Comparison of ENCODE assay signal across 14 cellular contexts in genomic region chr5:16992006-16992405, GRCh38. TPM values are rescaled to one million over a fixed set of nuclear protein-coding genes. Genes with fewer than 3 reads are reported as not detected.
DNase-seq lines count a peak whose midpoint lies in the region; ATAC-seq and TF ChIP-seq lines count a peak whose summit lies in the region.
"Had no signal": no experiment of that assay in that cellular context is flagged by ENCODE, and none has a peak within 500 bp of the region (broad histone marks: within the 10 kb centered on the region; RNA-seq: fewer than 3 reads in every experiment).

No MANE protein-coding gene starts in this region.

- H3K36me3 ChIP-seq in MG63, result no peaks in the 10 kb centered on the region
- no peaks in the 10 kb centered on the region for H3K36me3 ChIP-seq in OCI-LY7 (ENCODE audit: insufficient read depth, low read length)
- H3K36me3 ChIP-seq: sigmoid colon had no signal

- H3K4me2 ChIP-seq in OCI-LY7 (ENCODE audit: low read length), result no peak overlapping the region

- H3K9me3 ChIP-seq in MG63 (no peaks in the 10 kb centered on the region), OCI-LY7 (ENCODE audit: low read length) (no peaks in the 10 kb centered on the region)
- H3K9me3 ChIP-seq: sigmoid colon had no signal

- no peak overlapping the region for H3K4me3 Mint-ChIP-seq in chondrocyte (ENCODE audit: unreplicated experiment)
- H3K4me3 Mint-ChIP-seq: activated naive CD4-positive, alpha-beta T cell treated with anti-CD3 and anti-CD28 coated beads, Interleukin-2, amount 50 U/mL, for 24 hours; CD4-positive, alpha-beta memory T cell; naive thymus-derived CD8-positive, alpha-beta T cell; T-helper 17 cell had no signal

- peak overlapping the region; percentile 67 for H3K27ac Mint-ChIP-seq in chondrocyte (ENCODE audit: unreplicated experiment)
- H3K27ac Mint-ChIP-seq: activated naive CD4-positive, alpha-beta T cell treated with anti-CD3 and anti-CD28 coated beads, Interleukin-2, amount 50 U/mL, for 24 hours; CD4-positive, alpha-beta memory T cell; naive thymus-derived CD8-positive, alpha-beta T cell; T-helper 17 cell had no signal

- intact Hi-C loops in OCI-LY7 (cut with micrococcal nuclease; ENCODE audit: unreplicated experiment), result no loop called here

- H3K4me1 Mint-ChIP-seq in chondrocyte (ENCODE audit: low read depth), result peaks cover 36% of the 10 kb centered on the region
- H3K4me1 Mint-ChIP-seq: activated naive CD4-positive, alpha-beta T cell treated with anti-CD3 and anti-CD28 coated beads, Interleukin-2, amount 50 U/mL, for 24 hours had no signal

- no peaks in the 10 kb centered on the region for H3K27me3 Mint-ChIP-seq in chondrocyte (ENCODE audit: low read depth)
- H3K27me3 Mint-ChIP-seq: T-helper 17 cell had no signal

- no peaks in the 10 kb centered on the region for H3K9me3 Mint-ChIP-seq in chondrocyte (ENCODE audit: low read depth)
- H3K9me3 Mint-ChIP-seq: activated naive CD4-positive, alpha-beta T cell treated with anti-CD3 and anti-CD28 coated beads, Interleukin-2, amount 50 U/mL, for 24 hours had no signal

- no peaks in the 10 kb centered on the region for H4K20me1 ChIP-seq in OCI-LY7 (ENCODE audit: insufficient read depth, low read length)

- no peaks in the 10 kb centered on the region for H3K9me2 ChIP-seq in OCI-LY7 (ENCODE audit: insufficient read depth, low read length)

- H3K36me3 Mint-ChIP-seq in chondrocyte (ENCODE audit: low read depth), result no peaks in the 10 kb centered on the region
- H3K36me3 Mint-ChIP-seq: activated naive CD4-positive, alpha-beta T cell treated with anti-CD3 and anti-CD28 coated beads, Interleukin-2, amount 50 U/mL, for 24 hours; CD4-positive, alpha-beta memory T cell; naive thymus-derived CD8-positive, alpha-beta T cell had no signal

- DNase-seq in ELR (ENCODE audit: low read depth) (peak; percentile 86), MG63 (peak; percentile 43), chondrocyte (ENCODE audit: low spot score) (no peak), myocyte (ENCODE audit: low read depth) (peak; percentile 53), occipital lobe (lab: John Stamatoyannopoulos, UW) (no peak), OCI-LY7 (ENCODE audit: low spot score) (no peak)
- DNase-seq: cortex of kidney; naive thymus-derived CD8-positive, alpha-beta T cell; sigmoid colon; T-helper 17 cell had no signal

- H3K4me3 ChIP-seq in MG63, result no peak overlapping the region
- H3K4me3 ChIP-seq in OCI-LY7 (ENCODE audit: low read depth, low read length, poor library complexity, severe bottlenecking), result no peak overlapping the region
- H3K4me3 ChIP-seq: sigmoid colon had no signal

- H3K27ac ChIP-seq in OCI-LY7 (ENCODE audit: low read depth, low read length, poor library complexity, severe bottlenecking), result no peak overlapping the region
- H3K27ac ChIP-seq: sigmoid colon had no signal

- BruUV-seq in OCI-LY7 (replicated peaks; lab: Mats Ljungman, UMichigan), result no TSS peak

- CTCF ChIA-PET in OCI-LY7 (lab: Charles Lee; ENCODE audit: unreplicated experiment), result no interaction called here

- no peak overlapping the region for H2AFZ ChIP-seq in OCI-LY7 (ENCODE audit: low read length)

- no peaks in the 10 kb centered on the region for H3K79me2 ChIP-seq in OCI-LY7 (ENCODE audit: insufficient read depth, low read depth, low read length)

- no peaks in the 10 kb centered on the region for H3K4me1 ChIP-seq in OCI-LY7 (ENCODE audit: insufficient read depth, low read length, poor library complexity, severe bottlenecking)
- H3K4me1 ChIP-seq: sigmoid colon had no signal

- no peak for ATAC-seq in GM19023 (IDR thresholded peaks at IDR 0.05; ENCODE audit: unreplicated experiment)
- ATAC-seq in GM21529 (IDR thresholded peaks at IDR 0.05; ENCODE audit: unreplicated experiment), result no peak

- H3K27me3 ChIP-seq in MG63, result no peaks in the 10 kb centered on the region

- POLR2A ChIA-PET in OCI-LY7 (lab: Charles Lee), result interaction anchor here (0.7 kb wide), 2 partner anchors 28 to 521 kb away, joined by 3 read pairs; no protein-coding TSS in a partner anchor

- TF ChIP-seq CTCF in chondrocyte (IDR thresholded peaks at IDR 0.05) (no peak), OCI-LY7 (conservative IDR thresholded peaks at IDR 0.05; ENCODE audit: low read length) (no peak)

RNA-seq across cellular contexts. Expression of gene MYO10, which starts 55.9 kb away (rescaled TPM):
- total RNA-seq in MG63 (2014; rRNA removed; shearing (Covaris generic); ENCODE audit: low replicate concordance), result 55.0 and 62.0 TPM in 2 replicates
- total RNA-seq in chondrocyte (51.9 to 55.4 TPM (median 54.5 TPM) in 3 replicates), myocyte (45.9 and 60.9 TPM in 2 replicates), occipital lobe (31.2 TPM), OCI-LY7 (2022) (1.7 TPM in 2 replicates)
- 23.4 TPM for polyA plus RNA-seq in myocyte (2012)
- 0.03 TPM in 1 of 2 replicates, not detected in the other for total RNA-seq in OCI-LY7 (2014; rRNA removed; shearing (Covaris generic))
- total RNA-seq: naive thymus-derived CD8-positive, alpha-beta T cell had no signal

Comparison
In these comparisons a context has a peak if more than half of its experiments do, and no peak if none do; other contexts are left out.
1. DNase-seq: peak in ELR (single experiment), MG63 (single experiment) and myocyte (single experiment); none in chondrocyte (single experiment), occipital lobe (single experiment) and OCI-LY7 (single experiment).
2. RNA of gene MYO10, which starts 55.9 kb away (total RNA-seq): 45.9 to 60.9 TPM in myocyte, 55.0 to 62.0 TPM in MG63, 51.9 to 55.4 TPM in chondrocyte and 31.2 TPM in occipital lobe (single experiment); 0.03 to 1.7 TPM in OCI-LY7; every median in the first group is over 10 times any median in the second.